In the genomic region with DNA sequence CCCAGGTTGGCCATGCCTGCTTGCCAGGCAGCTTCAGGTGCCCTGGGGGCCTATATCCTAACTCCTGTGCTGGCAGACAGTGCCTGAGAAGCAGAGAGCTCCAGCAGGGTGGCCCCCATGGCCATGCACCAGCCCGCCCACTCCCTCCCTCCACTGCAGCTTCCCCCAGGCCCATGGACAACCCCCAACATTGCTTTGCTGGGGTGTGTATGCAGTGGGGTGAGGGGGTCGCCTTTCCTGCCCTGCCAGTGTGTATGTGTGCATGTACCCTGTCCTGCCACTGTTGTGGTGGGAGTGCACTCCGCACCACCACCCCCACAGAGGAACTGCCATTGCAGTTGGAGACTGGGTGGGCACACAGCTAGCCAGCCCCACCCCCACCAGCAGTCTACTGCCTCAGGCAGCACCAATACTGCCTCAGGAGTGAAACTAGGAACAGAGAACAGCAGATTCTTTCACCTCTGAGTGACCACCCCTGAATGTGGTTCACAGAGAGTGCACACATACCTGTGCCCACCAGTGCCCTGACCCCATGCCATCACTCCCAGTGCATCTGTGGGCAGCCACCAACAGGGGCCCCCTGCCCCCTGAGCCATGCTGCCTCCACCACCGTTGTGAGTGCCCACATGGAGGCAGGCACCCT, we compare ENCODE assay signal across 16 cellular contexts.
DNase-seq lines count a peak whose midpoint lies in the region; ATAC-seq and TF ChIP-seq lines count a peak whose summit lies in the region.
"Had no signal": no experiment of that assay in that cellular context is flagged by ENCODE, and none has a peak within 500 bp of the region (broad histone marks: within the 10 kb centered on the region; RNA-seq: fewer than 3 reads in every experiment).

No MANE protein-coding gene starts in this region.

- H2BK5ac ChIP-seq in neuronal stem cell (ENCODE audit: low read length): no peak overlapping the region

- no peak overlapping the region for H4K8ac ChIP-seq in neuronal stem cell (ENCODE audit: low read depth, low read length)

- peak overlapping the region; percentile 27 for H3K18ac ChIP-seq in neuronal stem cell (ENCODE audit: low read length)

- DNase-seq in DND-41 (peak; percentile 48), Panc1 (ENCODE audit: low read depth, low spot score) (no peak), neuronal stem cell (ENCODE audit: low spot score) (no peak), NCI-H226 (no peak), mucosa of descending colon (no peak), SW480 (ENCODE audit: low spot score) (no peak)
- no peak for DNase-seq in activated CD4-positive, CD25-positive, alpha-beta regulatory T cell (lab: John Stamatoyannopoulos, UW)
- DNase-seq: BE2C, DMS79, H9, NCI-H1105 treated with DMSO at 0.1 percent for 48 hours, NCI-H2029 treated with DMSO at 0.1 percent for 48 hours, NCI-H526, Right ventricle myocardium superior, SW 1271 had no signal

- H3K4me3 ChIP-seq in DND-41 (ENCODE audit: low read depth in 1 of 2, low read length in 2 of 2) (no peak overlapping the region), Panc1 (ENCODE audit: low read depth in 2 of 2, low read length in 2 of 2) (no peak overlapping the region), neuronal stem cell (ENCODE audit: low read length in 2 of 2) (peak overlapping the region in 1 of 2 donors; percentile 62), mucosa of descending colon (no peak overlapping the region)

- no peaks in the 10 kb centered on the region for H3K27me3 ChIP-seq in DND-41 (ENCODE audit: insufficient read depth, low read length, poor library complexity)
- no peaks in the 10 kb centered on the region for H3K27me3 ChIP-seq in Panc1 (ENCODE audit: control insufficient read depth, insufficient read depth, low read length)
- H3K27me3 ChIP-seq in neuronal stem cell (ENCODE audit: control insufficient read depth in 3 of 3, insufficient read depth in 3 of 3, low read depth in 1 of 3, low read length in 3 of 3): no peaks in the 10 kb centered on the region
- H3K27me3 ChIP-seq: BE2C had no signal

- H2BK12ac ChIP-seq in neuronal stem cell (ENCODE audit: low read length): no peak overlapping the region

- H3K79me2 ChIP-seq in DND-41 (ENCODE audit: insufficient read depth, low read length): no peaks in the 10 kb centered on the region

- H3K4me2 ChIP-seq in DND-41 (ENCODE audit: insufficient read depth, low read length): no peak overlapping the region
- H3K4me2 ChIP-seq in neuronal stem cell (ENCODE audit: insufficient read depth, low read length, poor library complexity, severe bottlenecking): no peak overlapping the region

- no peak overlapping the region for H2AK5ac ChIP-seq in neuronal stem cell (ENCODE audit: low read depth, low read length)

- H3K14ac ChIP-seq in neuronal stem cell (ENCODE audit: low read length): no peak overlapping the region

- TF ChIP-seq CTCF in DND-41 (IDR thresholded peaks at IDR 0.05; ENCODE audit: borderline replicate concordance, extremely low read depth, low read length, poor library complexity, severe bottlenecking) (no peak), Panc1 (IDR thresholded peaks at IDR 0.05) (no peak), mucosa of descending colon (IDR thresholded peaks at IDR 0.05) (no peak)

- H3K23ac ChIP-seq in neuronal stem cell (ENCODE audit: low read depth, low read length, poor library complexity): peak overlapping the region; percentile 1

- no peaks in the 10 kb centered on the region for H3K36me3 ChIP-seq in DND-41 (ENCODE audit: insufficient read depth, low read length)
- no peaks in the 10 kb centered on the region for H3K36me3 ChIP-seq in Panc1 (ENCODE audit: control insufficient read depth, insufficient read depth, low read length)
- H3K36me3 ChIP-seq in neuronal stem cell (replicated peaks in 1 of 2; ENCODE audit: control insufficient read depth in 2 of 2, insufficient read depth in 2 of 2, low read length in 2 of 2): no peaks in the 10 kb centered on the region
- no peaks in the 10 kb centered on the region for H3K36me3 ChIP-seq in mucosa of descending colon (ENCODE audit: low read depth)
- H3K36me3 ChIP-seq: BE2C had no signal

- no peak overlapping the region for H4K91ac ChIP-seq in neuronal stem cell (ENCODE audit: low read depth, low read length, poor library complexity)

- no CpG with 5 or more reads among the region's 4 CpGs for WGBS in neuronal stem cell (ENCODE audit: extremely low coverage in 2 of 2, insufficient read length in 2 of 2, insufficient replicate concordance in 1 of 2), 2 donors

- H3K4ac ChIP-seq in neuronal stem cell (ENCODE audit: low read length): peak overlapping the region; percentile 60

- peaks cover 15% of the 10 kb centered on the region for H3K4me1 ChIP-seq in DND-41 (ENCODE audit: insufficient read depth, low read length)
- no peaks in the 10 kb centered on the region for H3K4me1 ChIP-seq in Panc1 (ENCODE audit: control insufficient read depth, insufficient read depth, low read length)
- H3K4me1 ChIP-seq in neuronal stem cell (ENCODE audit: control insufficient read depth in 2 of 2, insufficient read depth in 1 of 2, low read depth in 1 of 2, low read length in 2 of 2): no peaks in the 10 kb centered on the region
- H3K4me1 ChIP-seq in mucosa of descending colon (ENCODE audit: low read depth): no peaks in the 10 kb centered on the region
- H3K4me1 ChIP-seq: BE2C had no signal

- H2BK15ac ChIP-seq in neuronal stem cell (ENCODE audit: low read length): no peak overlapping the region

- CTCF ChIA-PET in Panc1 (lab: Charles Lee): no interaction called here

- H2AFZ ChIP-seq in DND-41 (ENCODE audit: low read depth, low read length) (no peak overlapping the region), neuronal stem cell (ENCODE audit: low read length) (no peak overlapping the region)

- H2BK120ac ChIP-seq in neuronal stem cell (ENCODE audit: low read depth, low read length): peak overlapping the region; percentile 77

- H3K9me3 ChIP-seq in DND-41 (ENCODE audit: insufficient read depth, low read length, severe bottlenecking) (peaks cover 3% of the 10 kb centered on the region), Panc1 (ENCODE audit: control insufficient read depth, insufficient read depth, low read depth, low read length) (no peaks in the 10 kb centered on the region), neuronal stem cell (replicated peaks in 1 of 2; ENCODE audit: control insufficient read depth in 2 of 2, insufficient read depth in 1 of 2, low read depth in 1 of 2, low read length in 2 of 2) (peaks cover 0 to 6% of the 10 kb centered on the region in 2 donors), mucosa of descending colon (no peaks in the 10 kb centered on the region)
- H3K9me3 ChIP-seq: BE2C had no signal

- H3K27ac ChIP-seq in DND-41 (ENCODE audit: low read length) (peak overlapping the region; percentile 12; the same call in 1 of the 2 replicates), Panc1 (ENCODE audit: low read length) (no peak overlapping the region), neuronal stem cell (replicated peaks; ENCODE audit: low read length) (no peak overlapping the region)

- POLR2A ChIA-PET in Panc1 (lab: Charles Lee): no interaction called here

- H3K79me1 ChIP-seq in neuronal stem cell (ENCODE audit: low read depth, low read length): no peaks in the 10 kb centered on the region

- H3K9ac ChIP-seq in DND-41 (ENCODE audit: low read depth, low read length) (no peak overlapping the region), neuronal stem cell (ENCODE audit: low read depth, low read length, poor library complexity) (no peak overlapping the region)

- ATAC-seq in DND-41 (ENCODE audit: insufficient read depth, low read depth) (peak; percentile 63), GM19438 (IDR thresholded peaks at IDR 0.05; ENCODE audit: low read depth, unreplicated experiment) (peak; percentile 73), Panc1 (peak; percentile 12; the same call in 1 of the 2 replicates), mucosa of descending colon (no peak)

- in situ Hi-C loops in Panc1 (cut with HindIII; ENCODE audit: low pct_unique_long_range_greater_than_20kb, low sequenced_read_pairs): no loop called here

- intact Hi-C loops in Panc1 (cut with micrococcal nuclease; ENCODE audit: unreplicated experiment) (no loop called here), mucosa of descending colon (cut with DNase I, micrococcal nuclease) (no loop called here)

- BruUV-seq in Panc1 (replicated peaks; lab: Mats Ljungman, UMichigan): no TSS peak

- no peaks in the 10 kb centered on the region for H4K20me1 ChIP-seq in DND-41 (ENCODE audit: insufficient read depth, low read length)
